In genomic region chr2:237154050-237154638, GRCh38 we compare ENCODE assay signal across 9 cellular contexts.
DNase-seq lines count a peak whose midpoint lies in the region; ATAC-seq and TF ChIP-seq lines count a peak whose summit lies in the region.
"Had no signal": no experiment of that assay in that cellular context is flagged by ENCODE, and none has a peak within 500 bp of the region (broad histone marks: within the 10 kb centered on the region; RNA-seq: fewer than 3 reads in every experiment).

No MANE protein-coding gene starts in this region.

- H3K4me1 Mint-ChIP-seq in activated CD4-positive, alpha-beta memory T cell treated with anti-CD3 and anti-CD28 coated beads, Interleukin-2, amount 10 ng/mL, durations not matched to agents 7 days and 5 days, result peaks cover 24% of the 10 kb centered on the region
- H3K4me1 Mint-ChIP-seq in endothelial cell (ENCODE audit: unreplicated experiment), result peaks cover 40% of the 10 kb centered on the region

- H3K9me3 ChIP-seq in heart left ventricle (no peaks in the 10 kb centered on the region), parathyroid adenoma (ENCODE audit: control insufficient read depth, low read length) (no peaks in the 10 kb centered on the region)
- H3K9me3 ChIP-seq: neutrophil had no signal

- CTCF ChIA-PET in activated CD4-positive, alpha-beta memory T cell treated with anti-CD3 and anti-CD28 coated beads, Interleukin-2, amount 10 ng/mL, durations not matched to agents 7 days and 5 days (lab: Charles Lee), result interaction anchor here (0.8 to 2.1 kb wide), 7 partner anchors 11 to 418 kb away, joined by 3 to 15 read pairs (median 4); no protein-coding TSS in a partner anchor

- H3K4me1 ChIP-seq in heart left ventricle (peaks cover 0 to 33% (median 3%) of the 10 kb centered on the region in 12 donors), parathyroid adenoma (no peaks in the 10 kb centered on the region)

- H3K36me3 Mint-ChIP-seq in activated CD4-positive, alpha-beta memory T cell treated with anti-CD3 and anti-CD28 coated beads, Interleukin-2, amount 10 ng/mL, durations not matched to agents 7 days and 5 days (ENCODE audit: low read depth), result no peaks in the 10 kb centered on the region
- H3K36me3 Mint-ChIP-seq in endothelial cell (ENCODE audit: low read depth, unreplicated experiment), result peaks cover 3% of the 10 kb centered on the region

- H2AFZ ChIP-seq in parathyroid adenoma, result no peak overlapping the region

- no peak for TF ChIP-seq POLR2A in heart left ventricle (IDR thresholded peaks at IDR 0.05)

- H3K27ac ChIP-seq in heart left ventricle (peak overlapping the region in 3 of 12 donors; percentile 55 to 77 (median 76)), parathyroid adenoma (no peak overlapping the region)
- H3K27ac ChIP-seq: neutrophil had no signal

- no peak overlapping the region for H3K4me2 ChIP-seq in parathyroid adenoma (ENCODE audit: low read length)

- H3K36me3 ChIP-seq in heart left ventricle, result no peaks in the 10 kb centered on the region
- H3K36me3 ChIP-seq in parathyroid adenoma (ENCODE audit: control insufficient read depth, insufficient read depth, low read length), result no peaks in the 10 kb centered on the region
- H3K36me3 ChIP-seq: neutrophil had no signal

- POLR2A ChIA-PET in activated CD4-positive, alpha-beta memory T cell treated with anti-CD3 and anti-CD28 coated beads, Interleukin-2, amount 10 ng/mL, durations not matched to agents 7 days and 5 days (lab: Charles Lee), result interaction anchor here (1.0 kb wide), 1 partner anchor 69 kb away, joined by 3 read pairs; no protein-coding TSS in a partner anchor

- H3K9ac ChIP-seq in parathyroid adenoma, result no peak overlapping the region

- intact Hi-C loops in heart left ventricle (cut with DNase I), result loop anchor here in 9 of 10 donors (5.0 to 10.0 kb wide), 5 partner anchors 251 to 418 kb away; partner anchors contain the start of gene COL6A3 (in 1 of the 9)
- intact Hi-C loops in cardiac septum (cut with DNase I), result loop anchor here (2.0 to 10.0 kb wide), 2 partner anchors 257 to 321 kb away; no protein-coding TSS in a partner anchor
- intact Hi-C loops in posterior cingulate gyrus (cut with DNase I), result loop anchor here (10.0 kb wide), 1 partner anchor 321 kb away; no protein-coding TSS in a partner anchor

- H3K4me3 ChIP-seq in heart left ventricle (no peak overlapping the region), parathyroid adenoma (ENCODE audit: low read depth, low read length) (no peak overlapping the region)

- 43 to 46% (median 44%) methylated on average over 7 of the region's 7 CpGs for WGBS in heart left ventricle, 4 donors

- no peak overlapping the region for H3K4me3 Mint-ChIP-seq in activated CD4-positive, alpha-beta memory T cell treated with anti-CD3 and anti-CD28 coated beads, Interleukin-2, amount 10 ng/mL, durations not matched to agents 7 days and 5 days
- H3K4me3 Mint-ChIP-seq in endothelial cell (ENCODE audit: unreplicated experiment), result no peak overlapping the region

- H3K27ac Mint-ChIP-seq in activated CD4-positive, alpha-beta memory T cell treated with anti-CD3 and anti-CD28 coated beads, Interleukin-2, amount 10 ng/mL, durations not matched to agents 7 days and 5 days, result no peak overlapping the region
- H3K27ac Mint-ChIP-seq in endothelial cell (ENCODE audit: unreplicated experiment), result no peak overlapping the region

- DNase-seq in heart left ventricle (peak in 1 of 5 donors; percentile 45), cardiac septum (ENCODE audit: low spot score) (no peak), NCI-H2107 (lab: John Stamatoyannopoulos, UW) (peak; percentile 27), endothelial cell (ENCODE audit: low spot score) (peak; percentile 39), posterior cingulate gyrus (no peak)
- DNase-seq in activated CD4-positive, alpha-beta memory T cell treated with anti-CD3 and anti-CD28 coated beads, Interleukin-2, amount 10 ng/mL, durations not matched to agents 7 days and 5 days, result peak; percentile 59

- peaks cover 1% of the 10 kb centered on the region for H3K27me3 Mint-ChIP-seq in activated CD4-positive, alpha-beta memory T cell treated with anti-CD3 and anti-CD28 coated beads, Interleukin-2, amount 10 ng/mL, durations not matched to agents 7 days and 5 days
- H3K27me3 Mint-ChIP-seq in endothelial cell (ENCODE audit: unreplicated experiment), result peaks cover 5% of the 10 kb centered on the region

- no peaks in the 10 kb centered on the region for H3K79me2 ChIP-seq in parathyroid adenoma

- ATAC-seq in heart left ventricle (peak in 1 of 4 donors; percentile 22), HG02763 (IDR thresholded peaks at IDR 0.05; ENCODE audit: unreplicated experiment) (no peak)

- TF ChIP-seq CTCF in heart left ventricle (IDR thresholded peaks at IDR 0.05), result peak; percentile 44 to 68 (median 58)
- no peak for TF ChIP-seq CTCF in endothelial cell (IDR thresholded peaks at IDR 0.05; ENCODE audit: unreplicated experiment)
- peak; percentile 62 for TF ChIP-seq CTCF in parathyroid adenoma (IDR thresholded peaks at IDR 0.05)

- H3K27me3 ChIP-seq in heart left ventricle (no peaks in the 10 kb centered on the region), parathyroid adenoma (ENCODE audit: control insufficient read depth, insufficient read depth, low read length) (no peaks in the 10 kb centered on the region)

- no peaks in the 10 kb centered on the region for H3K9me3 Mint-ChIP-seq in activated CD4-positive, alpha-beta memory T cell treated with anti-CD3 and anti-CD28 coated beads, Interleukin-2, amount 10 ng/mL, durations not matched to agents 7 days and 5 days
- no peaks in the 10 kb centered on the region for H3K9me3 Mint-ChIP-seq in endothelial cell (ENCODE audit: unreplicated experiment)

Comparison
In these comparisons a context has a peak if more than half of its experiments do, and no peak if none do; other contexts are left out.
1. DNase-seq: peak in NCI-H2107 (single experiment), activated CD4-positive, alpha-beta memory T cell treated with anti-CD3 and anti-CD28 coated beads, Interleukin-2, amount 10 ng/mL, durations not matched to agents 7 days and 5 days (single experiment) and endothelial cell (single experiment); none in cardiac septum (single experiment) and posterior cingulate gyrus (0 of 10).